23 cellular contexts compared by ENCODE assay signal in the genomic region with DNA sequence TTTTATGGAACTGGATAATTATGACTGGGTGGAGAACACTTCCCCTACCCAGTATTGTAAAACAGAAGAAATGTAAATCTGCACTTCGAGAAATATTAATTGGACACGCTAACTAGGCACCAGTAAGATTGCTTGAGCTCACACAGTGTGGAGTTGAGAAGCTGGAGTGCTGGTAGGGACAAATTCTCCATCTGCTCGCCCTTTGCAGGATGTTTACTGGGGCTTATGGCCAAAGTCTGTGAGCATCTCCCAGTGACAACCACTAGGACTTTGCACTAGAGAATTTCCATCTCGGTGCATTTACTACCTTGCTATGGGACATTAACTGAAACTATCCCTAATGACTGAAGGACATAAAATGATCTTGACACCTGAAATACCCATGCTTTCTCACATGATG. TPM values are rescaled to one million over a fixed set of nuclear protein-coding genes. Genes with fewer than 3 reads are reported as not detected.
"Had no signal": no experiment of that assay in that cellular context is flagged by ENCODE, and none has a peak within 500 bp of the region (broad histone marks: within the 10 kb centered on the region; RNA-seq: fewer than 3 reads in every experiment).

No MANE protein-coding gene starts in this region.

- DNase-seq: KBM-7, MV-4-11, NCI-H1048, NCI-H1105, NCI-H1417, NCI-H1436 treated with DMSO at 0.1 percent for 48 hours, NCI-H1694, NCI-H187 treated with DMSO at 0.1 percent for 48 hours, NCI-H2029 treated with DMSO at 0.1 percent for 48 hours, NCI-H2171 treated with DMSO at 0.1 percent for 48 hours, NCI-H345, NCI-H524, NCI-H526 treated with DMSO at 0.1 percent for 48 hours, NCI-H774, SHP77, SK-N-SH, SW 1271 had no signal

- ATAC-seq: Panc1 had no signal

- H3K9me3 ChIP-seq: SK-N-SH had no signal

- H3K27ac ChIP-seq: RWPE1 had no signal

RNA-seq across cellular contexts. Expression of a gene that starts 33.7 kb away (rescaled TPM):
- total RNA-seq: HT-29, LHCN-M2, MCF 10A, SK-MEL-5 had no signal
